ENCODE assay signal across 8 cellular contexts in genomic region chr7:1666779-1667565, GRCh38. TPM values are rescaled to one million over a fixed set of nuclear protein-coding genes. Genes with fewer than 3 reads are reported as not detected.
A peak's percentile ranks its signal among the peaks of the same experiment; 100 is the strongest.
DNase-seq lines count a peak whose midpoint lies in the region; ATAC-seq and TF ChIP-seq lines count a peak whose summit lies in the region.

No MANE protein-coding gene starts in this region.

- ATAC-seq in HG03095 (IDR thresholded peaks at IDR 0.05; ENCODE audit: unreplicated experiment): no peak
- ATAC-seq in HG03025 (IDR thresholded peaks at IDR 0.05; ENCODE audit: low FRiP score, unreplicated experiment): no peak

- DNase-seq in activated naive CD4-positive, alpha-beta T cell (lab: John Stamatoyannopoulos, UW): no peak
- peak; percentile 15 for DNase-seq in dermis blood vessel endothelial cell
- DNase-seq in mesothelial cell of epicardium (ENCODE audit: low spot score in 2 of 2, unreplicated experiment in 2 of 2): peak; percentile 22 to 52
- DNase-seq in OCI-M2 (lab: John Stamatoyannopoulos, UW; ENCODE audit: unreplicated experiment): no peak
- DNase-seq in stimulated activated CD4-positive, alpha-beta T cell treated with anti-CD3 and anti-CD28 coated beads, Interleukin-4, amount 100 ng/mL, for 24 hours: no peak

- H3K9me3 Mint-ChIP-seq in activated naive CD4-positive, alpha-beta T cell treated with anti-CD3 and anti-CD28 coated beads, Interleukin-2, amount 50 U/mL, for 24 hours: no peaks in the 10 kb centered on the region
- no peaks in the 10 kb centered on the region for H3K9me3 Mint-ChIP-seq in mesothelial cell of epicardium

- peak overlapping the region; percentile 65 for H3K4me3 Mint-ChIP-seq in activated naive CD4-positive, alpha-beta T cell treated with anti-CD3 and anti-CD28 coated beads, Interleukin-2, amount 50 U/mL, for 24 hours
- H3K4me3 Mint-ChIP-seq in mesothelial cell of epicardium: peak overlapping the region; percentile 79

- no peaks in the 10 kb centered on the region for H3K36me3 Mint-ChIP-seq in activated naive CD4-positive, alpha-beta T cell treated with anti-CD3 and anti-CD28 coated beads, Interleukin-2, amount 50 U/mL, for 24 hours
- no peaks in the 10 kb centered on the region for H3K36me3 Mint-ChIP-seq in mesothelial cell of epicardium

- H3K27ac Mint-ChIP-seq in activated naive CD4-positive, alpha-beta T cell treated with anti-CD3 and anti-CD28 coated beads, Interleukin-2, amount 50 U/mL, for 24 hours: no peak overlapping the region
- no peak overlapping the region for H3K27ac Mint-ChIP-seq in mesothelial cell of epicardium

- peaks cover 5% of the 10 kb centered on the region for H3K4me1 Mint-ChIP-seq in activated naive CD4-positive, alpha-beta T cell treated with anti-CD3 and anti-CD28 coated beads, Interleukin-2, amount 50 U/mL, for 24 hours
- H3K4me1 Mint-ChIP-seq in mesothelial cell of epicardium: peaks cover 9% of the 10 kb centered on the region

- no peak for TF ChIP-seq CTCF in mesothelial cell of epicardium (IDR thresholded peaks at IDR 0.05; ENCODE audit: unreplicated experiment)

- peaks cover 19% of the 10 kb centered on the region for H3K27me3 Mint-ChIP-seq in activated naive CD4-positive, alpha-beta T cell treated with anti-CD3 and anti-CD28 coated beads, Interleukin-2, amount 50 U/mL, for 24 hours
- H3K27me3 Mint-ChIP-seq in mesothelial cell of epicardium (ENCODE audit: low read depth): peaks cover 52% of the 10 kb centered on the region

RNA-seq across cellular contexts. Expression of gene ELFN1, which starts 3.1 kb away (rescaled TPM):
- total RNA-seq in dermis blood vessel endothelial cell: 0.56 and 1.2 TPM in 2 replicates
- 11.4 to 13.5 TPM (median 11.9 TPM) in 3 replicates for total RNA-seq in mesothelial cell of epicardium

Comparison
In these comparisons a context has a peak if more than half of its experiments do, and no peak if none do; other contexts are left out.
1. DNase-seq: peak in dermis blood vessel endothelial cell (single experiment) and mesothelial cell of epicardium (2 of 2); none in activated naive CD4-positive, alpha-beta T cell (0 of 4), OCI-M2 (single experiment) and stimulated activated CD4-positive, alpha-beta T cell treated with anti-CD3 and anti-CD28 coated beads, Interleukin-4, amount 100 ng/mL, for 24 hours (single experiment).